ENCODE assay signal across 17 cellular contexts in genomic region chr1:22030473-22030872, GRCh38. TPM values are rescaled to one million over a fixed set of nuclear protein-coding genes. Genes with fewer than 3 reads are reported as not detected.
"Had no signal": no experiment of that assay in that cellular context is flagged by ENCODE, and none has a peak within 500 bp of the region (broad histone marks: within the 10 kb centered on the region; RNA-seq: fewer than 3 reads in every experiment).

No MANE protein-coding gene starts in this region.

- H3K27me3 ChIP-seq: esophagus squamous epithelium, foreskin keratinocyte, neural progenitor cell, ovary, SJCRH30, stomach had no signal

- H3K9me3 Mint-ChIP-seq: activated T-cell treated with anti-CD3 and anti-CD28 coated beads, Interleukin-2, amount 50 U/mL, for 24 hours; immature natural killer cell; neural progenitor cell had no signal

- H3K4me3 Mint-ChIP-seq: activated CD8-positive, alpha-beta memory T cell treated with anti-CD3 and anti-CD28 coated beads, Interleukin-2, amount 10 ng/mL, durations not matched to agents 7 days and 5 days; activated T-cell treated with anti-CD3 and anti-CD28 coated beads, Interleukin-2, amount 50 U/mL, for 24 hours; immature natural killer cell; neural progenitor cell had no signal

- H3K27me3 Mint-ChIP-seq: activated CD8-positive, alpha-beta memory T cell treated with anti-CD3 and anti-CD28 coated beads, Interleukin-2, amount 10 ng/mL, durations not matched to agents 7 days and 5 days; activated T-cell treated with anti-CD3 and anti-CD28 coated beads, Interleukin-2, amount 50 U/mL, for 24 hours had no signal

- H2AFZ ChIP-seq: neural progenitor cell had no signal

- H3K27ac ChIP-seq: foreskin keratinocyte, neural progenitor cell, ovary, SJCRH30 had no signal

- H3K36me3 ChIP-seq: esophagus squamous epithelium, neural progenitor cell, ovary had no signal

- H3K9ac ChIP-seq: neural progenitor cell had no signal

- H3K9me3 ChIP-seq: esophagus squamous epithelium, mucosa of descending colon, ovary, SJCRH30, stomach had no signal

- H3K4me2 ChIP-seq: neural progenitor cell had no signal

- H3K4me3 ChIP-seq: esophagus squamous epithelium, mucosa of descending colon, neural progenitor cell, ovary, SJCRH30, stomach had no signal

- H3K27ac Mint-ChIP-seq: activated CD8-positive, alpha-beta memory T cell treated with anti-CD3 and anti-CD28 coated beads, Interleukin-2, amount 10 ng/mL, durations not matched to agents 7 days and 5 days; neural progenitor cell had no signal

- ATAC-seq: activated CD8-positive, alpha-beta memory T cell treated with anti-CD3 and anti-CD28 coated beads, Interleukin-2, amount 10 ng/mL, durations not matched to agents 7 days and 5 days; foreskin keratinocyte had no signal

- DNase-seq: activated CD4-positive, alpha-beta T cell treated with anti-CD3 and anti-CD28 coated beads, Interleukin-2, amount 50 U/mL, for 48 hours; activated CD8-positive, alpha-beta memory T cell treated with anti-CD3 and anti-CD28 coated beads, Interleukin-2, amount 10 ng/mL, durations not matched to agents 7 days and 5 days; activated gamma-delta T cell treated with Interleukin-2 at 50 U/mL for 16 hours; activated T-cell treated with anti-CD3 and anti-CD28 coated beads, Interleukin-2, amount 50 U/mL, for 24 hours; esophagus squamous epithelium; foreskin keratinocyte; immature natural killer cell; left cardiac atrium; mucosa of descending colon; ovary; SJCRH30; stimulated activated CD4-positive, alpha-beta T cell treated with anti-CD3 and anti-CD28 coated beads, Interleukin-4, amount 100 ng/mL, for 24 hours; stomach had no signal

RNA-seq across cellular contexts. Expression of gene CELA3A, which starts 29.0 kb away (rescaled TPM):
- total RNA-seq: activated CD8-positive, alpha-beta memory T cell treated with anti-CD3 and anti-CD28 coated beads, Interleukin-2, amount 10 ng/mL, durations not matched to agents 7 days and 5 days; astrocyte; esophagus squamous epithelium; foreskin keratinocyte; left cardiac atrium; lung microvascular endothelial cell; renal cortical epithelial cell had no signal
- polyA plus RNA-seq: foreskin keratinocyte, immature natural killer cell had no signal

RNA-seq across cellular contexts. Expression of gene CELA3B, which starts 53.7 kb away (rescaled TPM):
- total RNA-seq: activated CD8-positive, alpha-beta memory T cell treated with anti-CD3 and anti-CD28 coated beads, Interleukin-2, amount 10 ng/mL, durations not matched to agents 7 days and 5 days; astrocyte; esophagus squamous epithelium; foreskin keratinocyte; left cardiac atrium; lung microvascular endothelial cell; renal cortical epithelial cell; SJCRH30 had no signal
- polyA plus RNA-seq: foreskin keratinocyte, immature natural killer cell, ovary had no signal
